8 cellular contexts compared by ENCODE assay signal in genomic region chr6:116680880-116681672, GRCh38.
DNase-seq lines count a peak whose midpoint lies in the region; FAIRE-seq and TF ChIP-seq lines count a peak whose summit lies in the region.

Gene KPNA5 (plus strand): TSS chr6:116681211. CDS start chr6:116681335, 124 bp downstream.

- TF ChIP-seq CTCF in MM.1S (IDR thresholded peaks at IDR 0.05; ENCODE audit: low read length) = no peak
- no peak for TF ChIP-seq CTCF in foreskin fibroblast (IDR thresholded peaks at IDR 0.05; ENCODE audit: low read depth, low read length)

- H3K4me1 ChIP-seq in MM.1S (ENCODE audit: low read length) (no peaks in the 10 kb centered on the region; the same call in 1 of the 2 replicates), neuron (ENCODE audit: insufficient read depth, low read length) (peaks cover 6% of the 10 kb centered on the region)

- H3K9me3 ChIP-seq in MM.1S (replicated peaks; ENCODE audit: insufficient read depth, low read length) (no peaks in the 10 kb centered on the region), neuron (ENCODE audit: low read length) (no peaks in the 10 kb centered on the region)

- no peaks in the 10 kb centered on the region for H3K27me3 ChIP-seq in MM.1S (replicated peaks; ENCODE audit: insufficient read depth, low read length)
- H3K27me3 ChIP-seq in neuron (ENCODE audit: insufficient read depth, low read length) = no peaks in the 10 kb centered on the region

- H3F3A ChIP-seq in MM.1S (ENCODE audit: insufficient read depth, low read length) = peaks cover 7% of the 10 kb centered on the region

- peak within 1 kb of the TSS; percentile 99 for H3K4me2 ChIP-seq in MM.1S (ENCODE audit: low read depth, low read length)

- peak within 1 kb of the TSS; percentile 89 for H3K4me3 ChIP-seq in MM.1S (ENCODE audit: low read length)
- peak within 1 kb of the TSS; percentile 80 to 95 for H3K4me3 ChIP-seq in foreskin fibroblast (ENCODE audit: low read depth in 1 of 2, low read length in 2 of 2)
- H3K4me3 ChIP-seq in neuron (ENCODE audit: low read length) = peak within 1 kb of the TSS; percentile 100

- H3K9ac ChIP-seq in MM.1S (ENCODE audit: low read length) = peak within 1 kb of the TSS; percentile 59; the same call in 1 of the 2 replicates

- peaks cover 10% of the 10 kb centered on the region; the same call in 1 of the 2 replicates for H3K79me2 ChIP-seq in MM.1S (ENCODE audit: low read length)

- peak within 1 kb of the TSS; percentile 66; the same call in 1 of the 2 replicates for H3K27ac ChIP-seq in MM.1S (ENCODE audit: low read length)

- DNase-seq in HCEC 1CT = peak; percentile 91
- peak; percentile 92 for DNase-seq in MM.1S
- DNase-seq in SHP77 treated with DMSO at 0.1 percent for 48 hours (lab: John Stamatoyannopoulos, UW) = peak; percentile 82
- DNase-seq in activated gamma-delta T cell treated with Interleukin-2 at 50 U/mL for 16 hours = peak; percentile 88
- peak; percentile 87 to 97 for DNase-seq in foreskin fibroblast
- DNase-seq in stromal cell of bone marrow (ENCODE audit: low read depth) = peak; percentile 83

- H3K36me3 ChIP-seq in MM.1S (replicated peaks; ENCODE audit: insufficient read depth, low read length) (no peaks in the 10 kb centered on the region), neuron (ENCODE audit: insufficient read depth, low read length) (peaks cover 8% of the 10 kb centered on the region)

- FAIRE-seq in G401.6 (lab: Jason Lieb, UNC) = peak; percentile 89

- H4K20me1 ChIP-seq in MM.1S (ENCODE audit: insufficient read depth, low read length) = no peaks in the 10 kb centered on the region

- H3K9me2 ChIP-seq in MM.1S (replicated peaks; ENCODE audit: insufficient read depth, low read length) = no peaks in the 10 kb centered on the region

- H2AFZ ChIP-seq in MM.1S (ENCODE audit: low read length) = peak within 1 kb of the TSS; percentile 96
- peak within 1 kb of the TSS; percentile 95 for H2AFZ ChIP-seq in neuron (ENCODE audit: low read depth, low read length)

Comparison
In these comparisons a context has a peak if more than half of its experiments do, and no peak if none do; other contexts are left out.
1. Peak in every context shown above with its lines: DNase-seq, H3K4me3 ChIP-seq and H3K27ac ChIP-seq.